Comparison of ENCODE assay signal across 1 cellular context in genomic region chr19:3762501-3763459, GRCh38.
TF ChIP-seq lines count a peak whose summit lies in the region.

TSS of gene MRPL54 (plus strand) at chr19:3762682. CDS start at chr19:3762701, 19 bp downstream.

TF ChIP-seq in K562, 482 proteins besides CTCF, POLR2A, EP300 and RAD21 (continued from another document and continues in another):
- no peak for TF ChIP-seq PURB (CRISPR knock-in tag; IDR thresholded peaks at IDR 0.05; ENCODE audit: low read depth)
- TF ChIP-seq HDAC8 (tag; IDR thresholded peaks at IDR 0.05), result no peak
- TF ChIP-seq ZNF57 (CRISPR knock-in tag; IDR thresholded peaks at IDR 0.05), result no peak
- TF ChIP-seq NCOR1 (IDR thresholded peaks at IDR 0.05), result no peak
- TF ChIP-seq ZNF146 (CRISPR knock-in tag; IDR thresholded peaks at IDR 0.05; ENCODE audit: unreplicated experiment), result no peak
- TF ChIP-seq, protein P1, sequence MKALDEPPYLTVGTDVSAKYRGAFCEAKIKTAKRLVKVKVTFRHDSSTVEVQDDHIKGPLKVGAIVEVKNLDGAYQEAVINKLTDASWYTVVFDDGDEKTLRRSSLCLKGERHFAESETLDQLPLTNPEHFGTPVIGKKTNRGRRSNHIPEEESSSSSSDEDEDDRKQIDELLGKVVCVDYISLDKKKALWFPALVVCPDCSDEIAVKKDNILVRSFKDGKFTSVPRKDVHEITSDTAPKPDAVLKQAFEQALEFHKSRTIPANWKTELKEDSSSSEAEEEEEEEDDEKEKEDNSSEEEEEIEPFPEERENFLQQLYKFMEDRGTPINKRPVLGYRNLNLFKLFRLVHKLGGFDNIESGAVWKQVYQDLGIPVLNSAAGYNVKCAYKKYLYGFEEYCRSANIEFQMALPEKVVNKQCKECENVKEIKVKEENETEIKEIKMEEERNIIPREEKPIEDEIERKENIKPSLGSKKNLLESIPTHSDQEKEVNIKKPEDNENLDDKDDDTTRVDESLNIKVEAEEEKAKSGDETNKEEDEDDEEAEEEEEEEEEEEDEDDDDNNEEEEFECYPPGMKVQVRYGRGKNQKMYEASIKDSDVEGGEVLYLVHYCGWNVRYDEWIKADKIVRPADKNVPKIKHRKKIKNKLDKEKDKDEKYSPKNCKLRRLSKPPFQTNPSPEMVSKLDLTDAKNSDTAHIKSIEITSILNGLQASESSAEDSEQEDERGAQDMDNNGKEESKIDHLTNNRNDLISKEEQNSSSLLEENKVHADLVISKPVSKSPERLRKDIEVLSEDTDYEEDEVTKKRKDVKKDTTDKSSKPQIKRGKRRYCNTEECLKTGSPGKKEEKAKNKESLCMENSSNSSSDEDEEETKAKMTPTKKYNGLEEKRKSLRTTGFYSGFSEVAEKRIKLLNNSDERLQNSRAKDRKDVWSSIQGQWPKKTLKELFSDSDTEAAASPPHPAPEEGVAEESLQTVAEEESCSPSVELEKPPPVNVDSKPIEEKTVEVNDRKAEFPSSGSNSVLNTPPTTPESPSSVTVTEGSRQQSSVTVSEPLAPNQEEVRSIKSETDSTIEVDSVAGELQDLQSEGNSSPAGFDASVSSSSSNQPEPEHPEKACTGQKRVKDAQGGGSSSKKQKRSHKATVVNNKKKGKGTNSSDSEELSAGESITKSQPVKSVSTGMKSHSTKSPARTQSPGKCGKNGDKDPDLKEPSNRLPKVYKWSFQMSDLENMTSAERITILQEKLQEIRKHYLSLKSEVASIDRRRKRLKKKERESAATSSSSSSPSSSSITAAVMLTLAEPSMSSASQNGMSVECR (CRISPR knock-in tag; IDR thresholded peaks at IDR 0.05), result peak; percentile 61; the same call in 1 of the 2 replicates
- no peak; a peak in 2 of 4 replicates for TF ChIP-seq FOXK2 (conservative IDR thresholded peaks at IDR 0.05 in 1 of 2, IDR thresholded peaks at IDR 0.05 in 1 of 2; ENCODE audit: low read depth in 2 of 2)
- TF ChIP-seq, protein P2, sequence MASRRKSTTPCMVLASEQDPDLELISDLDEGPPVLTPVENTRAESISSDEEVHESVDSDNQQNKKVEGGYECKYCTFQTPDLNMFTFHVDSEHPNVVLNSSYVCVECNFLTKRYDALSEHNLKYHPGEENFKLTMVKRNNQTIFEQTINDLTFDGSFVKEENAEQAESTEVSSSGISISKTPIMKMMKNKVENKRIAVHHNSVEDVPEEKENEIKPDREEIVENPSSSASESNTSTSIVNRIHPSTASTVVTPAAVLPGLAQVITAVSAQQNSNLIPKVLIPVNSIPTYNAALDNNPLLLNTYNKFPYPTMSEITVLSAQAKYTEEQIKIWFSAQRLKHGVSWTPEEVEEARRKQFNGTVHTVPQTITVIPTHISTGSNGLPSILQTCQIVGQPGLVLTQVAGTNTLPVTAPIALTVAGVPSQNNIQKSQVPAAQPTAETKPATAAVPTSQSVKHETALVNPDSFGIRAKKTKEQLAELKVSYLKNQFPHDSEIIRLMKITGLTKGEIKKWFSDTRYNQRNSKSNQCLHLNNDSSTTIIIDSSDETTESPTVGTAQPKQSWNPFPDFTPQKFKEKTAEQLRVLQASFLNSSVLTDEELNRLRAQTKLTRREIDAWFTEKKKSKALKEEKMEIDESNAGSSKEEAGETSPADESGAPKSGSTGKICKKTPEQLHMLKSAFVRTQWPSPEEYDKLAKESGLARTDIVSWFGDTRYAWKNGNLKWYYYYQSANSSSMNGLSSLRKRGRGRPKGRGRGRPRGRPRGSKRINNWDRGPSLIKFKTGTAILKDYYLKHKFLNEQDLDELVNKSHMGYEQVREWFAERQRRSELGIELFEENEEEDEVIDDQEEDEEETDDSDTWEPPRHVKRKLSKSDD (conservative IDR thresholded peaks at IDR 0.05; ENCODE audit: low read length), result no peak
- no peak for TF ChIP-seq ZNF431 (CRISPR knock-in tag; IDR thresholded peaks at IDR 0.05)
- TF ChIP-seq ARNT (IDR thresholded peaks at IDR 0.05), result no peak; a peak in 2 of 4 replicates
- no peak for TF ChIP-seq CBX1 (IDR thresholded peaks at IDR 0.05; ENCODE audit: low read depth)
- no peak for TF ChIP-seq XRCC4 (IDR thresholded peaks at IDR 0.05; ENCODE audit: extremely low read depth, insufficient read depth, insufficient read length)
- TF ChIP-seq TAF1 (IDR thresholded peaks at IDR 0.05; ENCODE audit: control insufficient read depth, extremely low read depth, insufficient read depth, low read length, severe bottlenecking), result peak; percentile 77
- no peak for TF ChIP-seq POLR3G (IDR thresholded peaks at IDR 0.05; ENCODE audit: extremely low read depth, insufficient read length, insufficient replicate concordance)
- no peak for TF ChIP-seq FOXA1 (IDR thresholded peaks at IDR 0.05; ENCODE audit: borderline replicate concordance)
- TF ChIP-seq MYC (IDR thresholded peaks at IDR 0.05; ENCODE audit: low read depth, low read length), result peak; percentile 94
- no peak; the same call in 1 of the 2 replicates for TF ChIP-seq MYC (CRISPR knock-in tag; IDR thresholded peaks at IDR 0.05; ENCODE audit: borderline replicate concordance, low read depth)
- TF ChIP-seq PRMT5 (CRISPR knock-in tag; IDR thresholded peaks at IDR 0.05), result no peak
- TF ChIP-seq TRIM25 (IDR thresholded peaks at IDR 0.05; ENCODE audit: borderline replicate concordance), result no peak
- TF ChIP-seq NR3C1 (CRISPR knock-in tag; IDR thresholded peaks at IDR 0.05), result no peak
- TF ChIP-seq, protein P3, sequence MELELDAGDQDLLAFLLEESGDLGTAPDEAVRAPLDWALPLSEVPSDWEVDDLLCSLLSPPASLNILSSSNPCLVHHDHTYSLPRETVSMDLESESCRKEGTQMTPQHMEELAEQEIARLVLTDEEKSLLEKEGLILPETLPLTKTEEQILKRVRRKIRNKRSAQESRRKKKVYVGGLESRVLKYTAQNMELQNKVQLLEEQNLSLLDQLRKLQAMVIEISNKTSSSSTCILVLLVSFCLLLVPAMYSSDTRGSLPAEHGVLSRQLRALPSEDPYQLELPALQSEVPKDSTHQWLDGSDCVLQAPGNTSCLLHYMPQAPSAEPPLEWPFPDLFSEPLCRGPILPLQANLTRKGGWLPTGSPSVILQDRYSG (tag; conservative IDR thresholded peaks at IDR 0.05; ENCODE audit: low read depth), result no peak
- TF ChIP-seq, protein P4, sequence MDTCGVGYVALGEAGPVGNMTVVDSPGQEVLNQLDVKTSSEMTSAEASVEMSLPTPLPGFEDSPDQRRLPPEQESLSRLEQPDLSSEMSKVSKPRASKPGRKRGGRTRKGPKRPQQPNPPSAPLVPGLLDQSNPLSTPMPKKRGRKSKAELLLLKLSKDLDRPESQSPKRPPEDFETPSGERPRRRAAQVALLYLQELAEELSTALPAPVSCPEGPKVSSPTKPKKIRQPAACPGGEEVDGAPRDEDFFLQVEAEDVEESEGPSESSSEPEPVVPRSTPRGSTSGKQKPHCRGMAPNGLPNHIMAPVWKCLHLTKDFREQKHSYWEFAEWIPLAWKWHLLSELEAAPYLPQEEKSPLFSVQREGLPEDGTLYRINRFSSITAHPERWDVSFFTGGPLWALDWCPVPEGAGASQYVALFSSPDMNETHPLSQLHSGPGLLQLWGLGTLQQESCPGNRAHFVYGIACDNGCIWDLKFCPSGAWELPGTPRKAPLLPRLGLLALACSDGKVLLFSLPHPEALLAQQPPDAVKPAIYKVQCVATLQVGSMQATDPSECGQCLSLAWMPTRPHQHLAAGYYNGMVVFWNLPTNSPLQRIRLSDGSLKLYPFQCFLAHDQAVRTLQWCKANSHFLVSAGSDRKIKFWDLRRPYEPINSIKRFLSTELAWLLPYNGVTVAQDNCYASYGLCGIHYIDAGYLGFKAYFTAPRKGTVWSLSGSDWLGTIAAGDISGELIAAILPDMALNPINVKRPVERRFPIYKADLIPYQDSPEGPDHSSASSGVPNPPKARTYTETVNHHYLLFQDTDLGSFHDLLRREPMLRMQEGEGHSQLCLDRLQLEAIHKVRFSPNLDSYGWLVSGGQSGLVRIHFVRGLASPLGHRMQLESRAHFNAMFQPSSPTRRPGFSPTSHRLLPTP (IDR thresholded peaks at IDR 0.05; ENCODE audit: borderline replicate concordance, extremely low read depth, insufficient read length), result no peak
- TF ChIP-seq PHF8 (IDR thresholded peaks at IDR 0.05; ENCODE audit: borderline replicate concordance, low read length), result peak; percentile 95
- TF ChIP-seq, protein P5, sequence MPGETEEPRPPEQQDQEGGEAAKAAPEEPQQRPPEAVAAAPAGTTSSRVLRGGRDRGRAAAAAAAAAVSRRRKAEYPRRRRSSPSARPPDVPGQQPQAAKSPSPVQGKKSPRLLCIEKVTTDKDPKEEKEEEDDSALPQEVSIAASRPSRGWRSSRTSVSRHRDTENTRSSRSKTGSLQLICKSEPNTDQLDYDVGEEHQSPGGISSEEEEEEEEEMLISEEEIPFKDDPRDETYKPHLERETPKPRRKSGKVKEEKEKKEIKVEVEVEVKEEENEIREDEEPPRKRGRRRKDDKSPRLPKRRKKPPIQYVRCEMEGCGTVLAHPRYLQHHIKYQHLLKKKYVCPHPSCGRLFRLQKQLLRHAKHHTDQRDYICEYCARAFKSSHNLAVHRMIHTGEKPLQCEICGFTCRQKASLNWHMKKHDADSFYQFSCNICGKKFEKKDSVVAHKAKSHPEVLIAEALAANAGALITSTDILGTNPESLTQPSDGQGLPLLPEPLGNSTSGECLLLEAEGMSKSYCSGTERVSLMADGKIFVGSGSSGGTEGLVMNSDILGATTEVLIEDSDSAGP (CRISPR knock-in tag; IDR thresholded peaks at IDR 0.05), result no peak
- TF ChIP-seq BRD4 (IDR thresholded peaks at IDR 0.05), result no peak
- peak; percentile 84 for TF ChIP-seq JUND (IDR thresholded peaks at IDR 0.05; ENCODE audit: borderline replicate concordance, low read depth, low read length)
- TF ChIP-seq JUND (tag; IDR thresholded peaks at IDR 0.05; ENCODE audit: borderline replicate concordance, low read depth, low read length), result peak; percentile 64; the same call in 1 of the 3 replicates
- no peak for TF ChIP-seq CCAR2 (IDR thresholded peaks at IDR 0.05; ENCODE audit: low read depth, low read length)
- 0 out of 2 replicates have a peak, but pooled peaks have one; percentile 18 for TF ChIP-seq MEF2D (tag; conservative IDR thresholded peaks at IDR 0.05; ENCODE audit: low read depth)
- TF ChIP-seq ZNF347 (CRISPR knock-in tag; IDR thresholded peaks at IDR 0.05; ENCODE audit: low read depth), result no peak
- TF ChIP-seq L3MBTL2 (IDR thresholded peaks at IDR 0.05), result peak; percentile 54
- TF ChIP-seq ZNF239 (CRISPR knock-in tag; IDR thresholded peaks at IDR 0.05), result peak; percentile 23; the same call in 1 of the 2 replicates
- peak; percentile 64; the same call in 1 of the 2 replicates for TF ChIP-seq SIN3B (IDR thresholded peaks at IDR 0.05; ENCODE audit: low read depth)
- TF ChIP-seq HNRNPK (IDR thresholded peaks at IDR 0.05; ENCODE audit: low read depth, low read length, poor library complexity, severe bottlenecking), result no peak
- TF ChIP-seq ILF3 (IDR thresholded peaks at IDR 0.05; ENCODE audit: borderline replicate concordance), result 0 out of 2 replicates have a peak, but pooled peaks have one; percentile 55
- TF ChIP-seq, protein P6, sequence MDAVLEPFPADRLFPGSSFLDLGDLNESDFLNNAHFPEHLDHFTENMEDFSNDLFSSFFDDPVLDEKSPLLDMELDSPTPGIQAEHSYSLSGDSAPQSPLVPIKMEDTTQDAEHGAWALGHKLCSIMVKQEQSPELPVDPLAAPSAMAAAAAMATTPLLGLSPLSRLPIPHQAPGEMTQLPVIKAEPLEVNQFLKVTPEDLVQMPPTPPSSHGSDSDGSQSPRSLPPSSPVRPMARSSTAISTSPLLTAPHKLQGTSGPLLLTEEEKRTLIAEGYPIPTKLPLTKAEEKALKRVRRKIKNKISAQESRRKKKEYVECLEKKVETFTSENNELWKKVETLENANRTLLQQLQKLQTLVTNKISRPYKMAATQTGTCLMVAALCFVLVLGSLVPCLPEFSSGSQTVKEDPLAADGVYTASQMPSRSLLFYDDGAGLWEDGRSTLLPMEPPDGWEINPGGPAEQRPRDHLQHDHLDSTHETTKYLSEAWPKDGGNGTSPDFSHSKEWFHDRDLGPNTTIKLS (IDR thresholded peaks at IDR 0.05; ENCODE audit: borderline replicate concordance, low read depth), result peak; percentile 94
- TF ChIP-seq RB1 (IDR thresholded peaks at IDR 0.05; ENCODE audit: low read depth), result peak; percentile 17; the same call in 1 of the 2 replicates
- peak; percentile 20; the same call in 1 of the 2 replicates for TF ChIP-seq CTBP1 (IDR thresholded peaks at IDR 0.05; ENCODE audit: borderline replicate concordance)
- peak; percentile 100 for TF ChIP-seq NRF1 (conservative IDR thresholded peaks at IDR 0.05 in 1 of 2, IDR thresholded peaks at IDR 0.05 in 1 of 2)
- no peak; the same call in 1 of the 2 replicates for TF ChIP-seq RFX5 (IDR thresholded peaks at IDR 0.05; ENCODE audit: low read depth, low read length)
- peak; percentile 91 for TF ChIP-seq RFX1 (IDR thresholded peaks at IDR 0.05)
- TF ChIP-seq ZNF384 (IDR thresholded peaks at IDR 0.05; ENCODE audit: low read depth, low read length), result no peak
- TF ChIP-seq TCF15 (CRISPR knock-in tag; IDR thresholded peaks at IDR 0.05), result no peak
- no peak for TF ChIP-seq MCM7 (IDR thresholded peaks at IDR 0.05)
- no peak for TF ChIP-seq ADNP (tag; IDR thresholded peaks at IDR 0.05)
- no peak for TF ChIP-seq NUFIP1 (IDR thresholded peaks at IDR 0.05; ENCODE audit: partially characterized antibody)
- TF ChIP-seq THRA (IDR thresholded peaks at IDR 0.05), result no peak
- TF ChIP-seq NELFE (IDR thresholded peaks at IDR 0.05; ENCODE audit: insufficient read depth, insufficient read length), result no peak
